ENCODE assay signal across 8 cellular contexts in the genomic region with DNA sequence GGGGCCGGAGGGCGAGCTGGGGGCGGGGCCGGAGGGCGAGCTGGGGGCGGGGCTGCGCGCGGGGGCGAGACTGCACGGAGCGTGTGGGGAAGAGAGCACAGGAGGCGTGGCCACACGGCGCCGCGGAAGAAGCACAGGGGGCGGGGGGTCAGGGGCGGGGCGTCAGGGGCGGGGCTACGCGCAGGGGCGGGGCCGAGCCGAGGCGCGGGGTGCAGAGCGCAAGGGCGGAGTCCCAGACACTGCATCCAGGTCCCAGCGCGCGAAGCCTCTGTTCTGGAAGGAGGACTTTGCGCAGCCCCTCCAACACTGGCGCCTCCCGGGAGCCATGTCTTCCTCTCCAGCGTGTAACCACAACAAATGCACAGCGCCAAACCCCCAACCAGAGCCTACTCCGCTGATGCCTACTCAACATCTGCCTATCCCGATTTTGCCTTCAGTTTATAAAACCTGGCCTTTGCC.
DNase-seq lines count a peak whose midpoint lies in the region; ATAC-seq and TF ChIP-seq lines count a peak whose summit lies in the region.

No MANE protein-coding gene starts in this region.

- H3K27ac ChIP-seq in Peyer's patch (peak overlapping the region in 3 of 4 donors; percentile 53 to 81 (median 78)), esophagus squamous epithelium (peak overlapping the region in 3 of 4 donors; percentile 29 to 87 (median 79))

- peak overlapping the region; percentile 60 to 90 (median 82) for H3K4me3 Mint-ChIP-seq in naive B cell

- peaks cover 0 to 40% (median 15%) of the 10 kb centered on the region in 4 donors for H3K4me1 ChIP-seq in Peyer's patch
- peaks cover 38 to 69% (median 49%) of the 10 kb centered on the region in 3 donors for H3K4me1 ChIP-seq in esophagus squamous epithelium

- H3K27me3 Mint-ChIP-seq in naive B cell: no peaks in the 10 kb centered on the region

- DNase-seq in Peyer's patch (peak; percentile 90 to 99 (median 95)), esophagus squamous epithelium (lab: John Stamatoyannopoulos, UW) (peak; percentile 53), naive B cell (peak; percentile 75), NCI-H1694 (lab: John Stamatoyannopoulos, UW) (no peak)
- peak; percentile 90 to 93 for DNase-seq in activated T-cell treated with anti-CD3 and anti-CD28 coated beads, Interleukin-2, amount 50 U/mL, for 48 hours
- DNase-seq in stimulated activated CD8-positive, alpha-beta memory T cell treated with anti-CD3 and anti-CD28 coated beads, Interleukin-7, amount 100 ng/mL, for 1 hour (ENCODE audit: low read depth in 2 of 2): peak; percentile 75 to 78

- no peaks in the 10 kb centered on the region for H3K27me3 ChIP-seq in Peyer's patch
- no peaks in the 10 kb centered on the region for H3K27me3 ChIP-seq in esophagus squamous epithelium

- H3K9me3 Mint-ChIP-seq in naive B cell: no peaks in the 10 kb centered on the region

- peaks cover 76 to 82% (median 78%) of the 10 kb centered on the region in 3 donors for H3K4me1 Mint-ChIP-seq in naive B cell

- H3K36me3 Mint-ChIP-seq in naive B cell: peaks cover 0 to 5% of the 10 kb centered on the region in 2 donors

- TF ChIP-seq CTCF in Peyer's patch (IDR thresholded peaks at IDR 0.05) (no peak), esophagus squamous epithelium (IDR thresholded peaks at IDR 0.05) (no peak)

- H3K27ac Mint-ChIP-seq in naive B cell: peak overlapping the region in 5 of 6 donors; percentile 33 to 85 (median 68)

- ATAC-seq in GM18909 (IDR thresholded peaks at IDR 0.05; ENCODE audit: poor library complexity, unreplicated experiment) (peak; percentile 70), HG03135 (IDR thresholded peaks at IDR 0.05; ENCODE audit: unreplicated experiment) (peak; percentile 74), naive B cell (ENCODE audit: low read depth in 2 of 2) (peak; percentile 90 to 92)

- TF ChIP-seq POLR2A in Peyer's patch (IDR thresholded peaks at IDR 0.05): no peak
- no peak for TF ChIP-seq POLR2A in esophagus squamous epithelium (IDR thresholded peaks at IDR 0.05)

- WGBS in esophagus squamous epithelium, 2 donors: 0 to 15% methylated on average over 3 to 23 of the region's 40 CpGs

- intact Hi-C loops in esophagus squamous epithelium (cut with DNase I): no loop called here

- H3K36me3 ChIP-seq in Peyer's patch (no peaks in the 10 kb centered on the region), esophagus squamous epithelium (no peaks in the 10 kb centered on the region)

- H3K4me3 ChIP-seq in Peyer's patch: peak overlapping the region; percentile 45 to 95 (median 72)
- H3K4me3 ChIP-seq in esophagus squamous epithelium: peak overlapping the region; percentile 51 to 84 (median 76)

- H3K9me3 ChIP-seq in Peyer's patch: no peaks in the 10 kb centered on the region
- H3K9me3 ChIP-seq in esophagus squamous epithelium: no peaks in the 10 kb centered on the region
